In the genomic region with DNA sequence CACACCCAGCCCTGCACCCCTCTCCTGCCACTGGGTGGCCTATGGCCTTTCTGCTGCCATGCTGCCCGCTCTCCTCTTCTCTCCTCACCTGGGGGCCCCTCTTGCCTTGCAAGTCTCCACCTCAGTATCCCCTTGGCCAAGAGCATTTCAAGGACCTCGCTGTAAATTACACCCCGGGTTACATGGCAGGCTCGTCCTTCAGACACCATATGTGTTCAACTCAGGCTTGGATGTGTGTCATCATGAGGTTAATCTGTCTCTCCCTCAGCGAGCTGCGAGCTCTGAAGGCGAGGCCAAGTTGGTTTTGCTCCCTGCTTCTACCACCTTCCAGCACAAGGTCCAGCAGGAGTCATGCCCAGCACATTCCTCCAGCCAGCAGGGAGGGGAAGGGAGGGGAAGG, we compare ENCODE assay signal across 13 cellular contexts.
DNase-seq lines count a peak whose midpoint lies in the region; ATAC-seq and TF ChIP-seq lines count a peak whose summit lies in the region.
"Had no signal": no experiment of that assay in that cellular context is flagged by ENCODE, and none has a peak within 500 bp of the region (broad histone marks: within the 10 kb centered on the region; RNA-seq: fewer than 3 reads in every experiment).

No MANE protein-coding gene starts in this region.

- no peaks in the 10 kb centered on the region for H3K36me3 ChIP-seq in CD4-positive, CD25-positive, alpha-beta regulatory T cell (ENCODE audit: control insufficient read depth, insufficient read depth, low read length)
- no peaks in the 10 kb centered on the region for H3K36me3 ChIP-seq in left lung
- H3K36me3 ChIP-seq: heart right ventricle, prostate gland had no signal

- peak overlapping the region; percentile 72 for H3K27ac ChIP-seq in CD4-positive, CD25-positive, alpha-beta regulatory T cell (ENCODE audit: insufficient read depth, low read length, poor library complexity, severe bottlenecking)
- H3K27ac ChIP-seq in left lung: no peak overlapping the region
- H3K27ac ChIP-seq: prostate gland had no signal

- H3K27ac Mint-ChIP-seq in CD4-positive, CD25-positive, alpha-beta regulatory T cell: peak overlapping the region in 2 of 3 donors; percentile 69 to 99
- peak overlapping the region; percentile 85 for H3K27ac Mint-ChIP-seq in activated CD4-positive, alpha-beta memory T cell treated with anti-CD3 and anti-CD28 coated beads for 36 hours

- intact Hi-C loops in activated CD4-positive, alpha-beta memory T cell treated with anti-CD3 and anti-CD28 coated beads for 36 hours (cut with micrococcal nuclease): no loop called here
- intact Hi-C loops in left lung (cut with DNase I): no loop called here

- POLR2A ChIA-PET in activated CD4-positive, alpha-beta memory T cell treated with anti-CD3 and anti-CD28 coated beads for 36 hours (lab: Charles Lee): interaction anchor here (1.5 kb wide), 1 partner anchor 123 kb away, joined by 5 read pairs; no protein-coding TSS in a partner anchor

- no peaks in the 10 kb centered on the region for H3K36me3 Mint-ChIP-seq in CD4-positive, CD25-positive, alpha-beta regulatory T cell
- H3K36me3 Mint-ChIP-seq in activated CD4-positive, alpha-beta memory T cell treated with anti-CD3 and anti-CD28 coated beads for 36 hours: no peaks in the 10 kb centered on the region

- peaks cover 0 to 1% (median 0%) of the 10 kb centered on the region in 7 donors for H3K9me3 Mint-ChIP-seq in CD4-positive, CD25-positive, alpha-beta regulatory T cell
- H3K9me3 Mint-ChIP-seq in activated CD4-positive, alpha-beta memory T cell treated with anti-CD3 and anti-CD28 coated beads for 36 hours: no peaks in the 10 kb centered on the region

- no peak for ATAC-seq in CD4-positive, CD25-positive, alpha-beta regulatory T cell (ENCODE audit: low read depth in 2 of 2)
- ATAC-seq in left lobe of liver (no peak), left lung (no peak), HG03039 (IDR thresholded peaks at IDR 0.05; ENCODE audit: unreplicated experiment) (no peak)
- ATAC-seq: Right ventricle myocardium inferior had no signal

- H3K4me3 Mint-ChIP-seq in CD4-positive, CD25-positive, alpha-beta regulatory T cell: peak overlapping the region in 2 of 4 donors; percentile 29 to 61
- H3K4me3 Mint-ChIP-seq in activated CD4-positive, alpha-beta memory T cell treated with anti-CD3 and anti-CD28 coated beads for 36 hours: peak overlapping the region; percentile 5

- no peaks in the 10 kb centered on the region for H3K9me3 ChIP-seq in CD4-positive, CD25-positive, alpha-beta regulatory T cell (ENCODE audit: control insufficient read depth in 2 of 2, low read length in 2 of 2)
- no peaks in the 10 kb centered on the region for H3K9me3 ChIP-seq in left lung
- H3K9me3 ChIP-seq: heart right ventricle, prostate gland had no signal

- peaks cover 15 to 63% (median 33%) of the 10 kb centered on the region in 4 donors for H3K4me1 Mint-ChIP-seq in CD4-positive, CD25-positive, alpha-beta regulatory T cell
- peaks cover 54% of the 10 kb centered on the region for H3K4me1 Mint-ChIP-seq in activated CD4-positive, alpha-beta memory T cell treated with anti-CD3 and anti-CD28 coated beads for 36 hours (ENCODE audit: low read depth)

- H3K27me3 Mint-ChIP-seq in CD4-positive, CD25-positive, alpha-beta regulatory T cell: peaks cover 9% of the 10 kb centered on the region
- H3K27me3 Mint-ChIP-seq in activated CD4-positive, alpha-beta memory T cell treated with anti-CD3 and anti-CD28 coated beads for 36 hours: no peaks in the 10 kb centered on the region

- no peak overlapping the region for H3K4me3 ChIP-seq in CD4-positive, CD25-positive, alpha-beta regulatory T cell (ENCODE audit: low read depth, low read length)
- no peak overlapping the region for H3K4me3 ChIP-seq in GM12865 (ENCODE audit: low read depth, low read length)
- H3K4me3 ChIP-seq in left lung: no peak overlapping the region
- H3K4me3 ChIP-seq: heart right ventricle, prostate gland had no signal

- no peaks in the 10 kb centered on the region for H3K27me3 ChIP-seq in CD4-positive, CD25-positive, alpha-beta regulatory T cell (ENCODE audit: control insufficient read depth, insufficient read depth, low read length)
- peaks cover 0 to 8% of the 10 kb centered on the region in 2 donors for H3K27me3 ChIP-seq in left lung

- DNase-seq in CD4-positive, CD25-positive, alpha-beta regulatory T cell: no peak
- peak; percentile 24 for DNase-seq in GM12865 (ENCODE audit: low read depth)
- peak; percentile 18 for DNase-seq in activated CD4-positive, alpha-beta memory T cell treated with anti-CD3 and anti-CD28 coated beads for 36 hours
- peak; percentile 24 for DNase-seq in left lobe of liver (ENCODE audit: low spot score)
- no peak for DNase-seq in left lung
- DNase-seq in kidney glomerular epithelial cell (lab: John Stamatoyannopoulos, UW): no peak
- DNase-seq: amniotic stem cell; heart right ventricle; stimulated activated CD4-positive, alpha-beta T cell treated with anti-CD3 and anti-CD28 coated beads, Interleukin-12 subunit alpha, Interleukin-12 subunit beta, amount 100 ng/mL, for 4 hours; T1000 had no signal

- CTCF ChIA-PET in activated CD4-positive, alpha-beta memory T cell treated with anti-CD3 and anti-CD28 coated beads for 36 hours (lab: Charles Lee): interaction anchor here (1.3 to 4.8 kb wide), 2 partner anchors 10 to 157 kb away, joined by 3 to 36 read pairs; no protein-coding TSS in a partner anchor

- TF ChIP-seq CTCF in GM12865 (IDR thresholded peaks at IDR 0.05; ENCODE audit: insufficient read depth, low read depth, low read length, missing control alignments) (no peak), left lung (IDR thresholded peaks at IDR 0.05) (no peak)

- peaks cover 28% of the 10 kb centered on the region for H3K4me1 ChIP-seq in CD4-positive, CD25-positive, alpha-beta regulatory T cell (ENCODE audit: control insufficient read depth, insufficient read depth, low read length, poor library complexity, severe bottlenecking)
- H3K4me1 ChIP-seq in left lung: peaks cover 0 to 26% of the 10 kb centered on the region in 2 donors
- H3K4me1 ChIP-seq: prostate gland had no signal

Comparison
In these comparisons a context has a peak if more than half of its experiments do, and no peak if none do; other contexts are left out.
1. DNase-seq: peak in GM12865 (single experiment), activated CD4-positive, alpha-beta memory T cell treated with anti-CD3 and anti-CD28 coated beads for 36 hours (single experiment) and left lobe of liver (single experiment); none in CD4-positive, CD25-positive, alpha-beta regulatory T cell (0 of 3), left lung (0 of 2) and kidney glomerular epithelial cell (single experiment).